ENCODE assay signal across 24 cellular contexts in the genomic region with DNA sequence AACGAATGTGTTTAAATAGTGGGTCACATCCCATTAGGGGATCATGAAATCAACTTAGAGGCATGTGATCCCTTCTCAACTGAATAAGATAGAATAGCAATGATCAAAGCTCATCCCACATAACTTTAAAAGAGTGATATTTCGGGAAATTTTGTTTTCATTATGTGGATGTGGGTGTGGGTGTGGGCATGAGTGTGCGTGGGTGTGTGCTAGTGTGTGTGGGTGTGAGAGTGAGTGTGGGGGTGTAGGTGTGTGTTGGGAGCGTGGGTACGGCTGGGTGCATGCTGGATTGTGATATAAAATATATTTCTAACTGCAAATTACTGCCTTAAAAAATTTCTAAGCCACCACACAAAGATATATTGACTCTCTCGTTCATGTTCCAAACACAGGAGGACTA. TPM values are rescaled to one million over a fixed set of nuclear protein-coding genes. Genes with fewer than 3 reads are reported as not detected.
DNase-seq lines count a peak whose midpoint lies in the region; ATAC-seq and TF ChIP-seq lines count a peak whose summit lies in the region.
"Had no signal": no experiment of that assay in that cellular context is flagged by ENCODE, and none has a peak within 500 bp of the region (broad histone marks: within the 10 kb centered on the region; RNA-seq: fewer than 3 reads in every experiment).

No MANE protein-coding gene starts in this region.

- CTCF ChIA-PET in SK-N-SH (lab: Yijun Ruan, JAX) = interaction anchor here (1.0 to 1.8 kb wide), 3 partner anchors 324 to 519 kb away, joined by 3 to 5 read pairs (median 5); no protein-coding TSS in a partner anchor

- intact Hi-C loops in left lung (cut with DNase I) = no loop called here
- intact Hi-C loops in dorsolateral prefrontal cortex (cut with DNase I) = no loop called here

- no peak for TF ChIP-seq EP300 in SK-N-SH (IDR thresholded peaks at IDR 0.05; ENCODE audit: borderline replicate concordance in 1 of 2, low read depth in 1 of 2, low read length in 1 of 2)

- no peak for TF ChIP-seq CTCF in SK-N-SH (IDR thresholded peaks at IDR 0.05)
- no peak for TF ChIP-seq CTCF in brain microvascular endothelial cell (IDR thresholded peaks at IDR 0.05; ENCODE audit: low read depth, low read length, missing control alignments)
- no peak for TF ChIP-seq CTCF in osteoblast (IDR thresholded peaks at IDR 0.05; ENCODE audit: extremely low read depth, low read depth, low read length)
- no peak for TF ChIP-seq CTCF in right atrium auricular region (IDR thresholded peaks at IDR 0.05)
- no peak for TF ChIP-seq CTCF in left lung (IDR thresholded peaks at IDR 0.05)
- TF ChIP-seq CTCF in dorsolateral prefrontal cortex (IDR thresholded peaks at IDR 0.05 in 54 of 56, conservative IDR thresholded peaks at IDR 0.05 in 2 of 56; ENCODE audit: low read depth in 1 of 56, partially characterized antibody in 56 of 56) = no peak

- H3K4me3 ChIP-seq in SK-N-SH (ENCODE audit: low read depth in 2 of 2, low read length in 1 of 2) (no peak overlapping the region), brain microvascular endothelial cell (ENCODE audit: low read depth, low read length) (no peak overlapping the region), osteoblast (ENCODE audit: insufficient read depth, low read length) (peak overlapping the region; percentile 5), right atrium auricular region (no peak overlapping the region), left lung (no peak overlapping the region), dorsolateral prefrontal cortex (no peak overlapping the region)
- H3K4me3 ChIP-seq: Peyer's patch had no signal

- peaks cover 0 to 22% of the 10 kb centered on the region in 2 experiments; a peak in 2 of 4 replicates for H3K4me1 ChIP-seq in SK-N-SH (ENCODE audit: control insufficient read depth in 1 of 2, insufficient read depth in 2 of 2, low read depth in 1 of 2, low read length in 1 of 2)
- peaks cover 51% of the 10 kb centered on the region for H3K4me1 ChIP-seq in osteoblast (ENCODE audit: insufficient read depth, low read length)
- H3K4me1 ChIP-seq in right atrium auricular region = no peaks in the 10 kb centered on the region
- no peaks in the 10 kb centered on the region for H3K4me1 ChIP-seq in left lung
- H3K4me1 ChIP-seq: BE2C, Peyer's patch had no signal

- H3K79me2 ChIP-seq in SK-N-SH (ENCODE audit: insufficient read depth) (no peaks in the 10 kb centered on the region), osteoblast (ENCODE audit: insufficient read depth, low read length) (peaks cover 4% of the 10 kb centered on the region)

- H2AFZ ChIP-seq in SK-N-SH (ENCODE audit: low read depth) (peak overlapping the region; percentile 28; the same call in 1 of the 2 replicates), osteoblast (ENCODE audit: low read length) (no peak overlapping the region)

- no peak for TF ChIP-seq RAD21 in SK-N-SH (IDR thresholded peaks at IDR 0.05; ENCODE audit: low read length)

- WGBS in SK-N-SH (ENCODE audit: low lambda C conversion rate) = 91% methylated on average over 6 of the region's 6 CpGs

- no peak for ATAC-seq in SK-N-SH treated with all-trans-retinoic acid at 6 μM for 48 hours
- ATAC-seq in left lung = no peak

- H3K27me3 ChIP-seq in SK-N-SH (ENCODE audit: insufficient read depth) (no peaks in the 10 kb centered on the region), brain microvascular endothelial cell (replicated peaks) (no peaks in the 10 kb centered on the region), osteoblast (ENCODE audit: insufficient read depth, low read length) (no peaks in the 10 kb centered on the region), right atrium auricular region (no peaks in the 10 kb centered on the region), left lung (peaks cover 0 to 15% of the 10 kb centered on the region in 2 donors), dorsolateral prefrontal cortex (peaks cover 0 to 32% (median 8%) of the 10 kb centered on the region in 45 donors)
- H3K27me3 ChIP-seq: BE2C, Peyer's patch had no signal

- in situ Hi-C loops in brain microvascular endothelial cell (cut with HindIII; ENCODE audit: low pct_ligation_motif_present, low sequenced_read_pairs) = no loop called here

- H3K9ac ChIP-seq in SK-N-SH = no peak overlapping the region; the same call in 1 of the 2 replicates
- H3K9ac ChIP-seq: KMS-11 had no signal

- H3K4me2 ChIP-seq in SK-N-SH = no peak overlapping the region
- peak overlapping the region; percentile 53 for H3K4me2 ChIP-seq in osteoblast (ENCODE audit: insufficient read depth, low read length)
- H3K4me2 ChIP-seq: KMS-11 had no signal

- H3K9me3 ChIP-seq in SK-N-SH (no peaks in the 10 kb centered on the region), osteoblast (ENCODE audit: low read depth, low read length) (no peaks in the 10 kb centered on the region), right atrium auricular region (no peaks in the 10 kb centered on the region), left lung (no peaks in the 10 kb centered on the region)
- H3K9me3 ChIP-seq: BE2C, Peyer's patch had no signal

- H4K20me1 ChIP-seq in SK-N-SH (ENCODE audit: insufficient read depth) (no peaks in the 10 kb centered on the region), osteoblast (ENCODE audit: insufficient read depth, low read length) (no peaks in the 10 kb centered on the region)

- POLR2A ChIA-PET in SK-N-SH (lab: Yijun Ruan, JAX) = no interaction called here

- no peaks in the 10 kb centered on the region for H3K9me2 ChIP-seq in SK-N-SH

- H3K27ac ChIP-seq in SK-N-SH (ENCODE audit: low read depth in 2 of 2, low read length in 1 of 2) (peak overlapping the region in 1 of 2 experiments; percentile 91; a peak in 2 of 4 replicates), brain microvascular endothelial cell (peak overlapping the region; percentile 95), osteoblast (ENCODE audit: low read depth, low read length) (peak overlapping the region; percentile 100), right atrium auricular region (no peak overlapping the region), left lung (no peak overlapping the region), dorsolateral prefrontal cortex (no peak overlapping the region)
- H3K27ac ChIP-seq: 22Rv1, KMS-11, Peyer's patch had no signal

- H3K36me3 ChIP-seq in SK-N-SH (replicated peaks in 1 of 2; ENCODE audit: control insufficient read depth in 1 of 2, insufficient read depth in 2 of 2, low read length in 1 of 2) = no peaks in the 10 kb centered on the region
- no peaks in the 10 kb centered on the region for H3K36me3 ChIP-seq in brain microvascular endothelial cell (replicated peaks)
- no peaks in the 10 kb centered on the region for H3K36me3 ChIP-seq in osteoblast (ENCODE audit: insufficient read depth, low read length)
- no peaks in the 10 kb centered on the region for H3K36me3 ChIP-seq in right atrium auricular region
- no peaks in the 10 kb centered on the region for H3K36me3 ChIP-seq in left lung
- H3K36me3 ChIP-seq: BE2C, Peyer's patch had no signal

- no peak for DNase-seq in SK-N-SH
- DNase-seq in brain microvascular endothelial cell = no peak
- no peak for DNase-seq in osteoblast (ENCODE audit: insufficient read length, low spot score, missing footprints)
- DNase-seq in right atrium auricular region (ENCODE audit: low spot score) = no peak
- no peak for DNase-seq in left lung
- no peak for DNase-seq in mesenteric fat pad (ENCODE audit: low spot score)
- no peak for DNase-seq in dorsolateral prefrontal cortex
- DNase-seq: ACHN; BE2C; CD8-positive, alpha-beta memory T cell; DMS 273 treated with DMSO at 0.1 percent for 48 hours; DMS79; MM.1S; NCI-H1417; NCI-H1694; NCI-H2029 treated with DMSO at 0.1 percent for 48 hours; NCI-H2227 treated with DMSO at 0.1 percent for 48 hours; NCI-H69; Peyer's patch; SHP77 treated with DMSO at 0.1 percent for 48 hours had no signal

- H3F3A ChIP-seq in SK-N-SH (replicated peaks; ENCODE audit: insufficient read depth) = peaks cover 16% of the 10 kb centered on the region

TF ChIP-seq in SK-N-SH, 30 proteins besides CTCF, POLR2A, EP300 and RAD21 (continues in another document):
- TF ChIP-seq RCOR1 (IDR thresholded peaks at IDR 0.05; ENCODE audit: low read length) = no peak
- TF ChIP-seq, protein P1, sequence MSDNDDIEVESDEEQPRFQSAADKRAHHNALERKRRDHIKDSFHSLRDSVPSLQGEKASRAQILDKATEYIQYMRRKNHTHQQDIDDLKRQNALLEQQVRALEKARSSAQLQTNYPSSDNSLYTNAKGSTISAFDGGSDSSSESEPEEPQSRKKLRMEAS (IDR thresholded peaks at IDR 0.05; ENCODE audit: low read depth) = no peak
- TF ChIP-seq FOXJ3 (CRISPR knock-in tag; IDR thresholded peaks at IDR 0.05) = no peak
- no peak for TF ChIP-seq RFX5 (IDR thresholded peaks at IDR 0.05; ENCODE audit: low read length)
- TF ChIP-seq NRF1 (IDR thresholded peaks at IDR 0.05; ENCODE audit: low read depth, low read length) = no peak
- TF ChIP-seq GATA2 (CRISPR knock-in tag; IDR thresholded peaks at IDR 0.05) = no peak
- no peak for TF ChIP-seq FOXM1 (IDR thresholded peaks at IDR 0.05; ENCODE audit: low read depth)
- no peak for TF ChIP-seq ELF1 (IDR thresholded peaks at IDR 0.05)
- no peak for TF ChIP-seq SMC3 (IDR thresholded peaks at IDR 0.05; ENCODE audit: low read depth, low read length)
- no peak for TF ChIP-seq EZH2phosphoT487 (IDR thresholded peaks at IDR 0.05; ENCODE audit: borderline replicate concordance, low read depth)

TF ChIP-seq in SK-N-SH treated with all-trans-retinoic acid at 6 μM for 48 hours, 23 proteins besides CTCF, POLR2A, EP300 and RAD21:
- TF ChIP-seq, protein P2, sequence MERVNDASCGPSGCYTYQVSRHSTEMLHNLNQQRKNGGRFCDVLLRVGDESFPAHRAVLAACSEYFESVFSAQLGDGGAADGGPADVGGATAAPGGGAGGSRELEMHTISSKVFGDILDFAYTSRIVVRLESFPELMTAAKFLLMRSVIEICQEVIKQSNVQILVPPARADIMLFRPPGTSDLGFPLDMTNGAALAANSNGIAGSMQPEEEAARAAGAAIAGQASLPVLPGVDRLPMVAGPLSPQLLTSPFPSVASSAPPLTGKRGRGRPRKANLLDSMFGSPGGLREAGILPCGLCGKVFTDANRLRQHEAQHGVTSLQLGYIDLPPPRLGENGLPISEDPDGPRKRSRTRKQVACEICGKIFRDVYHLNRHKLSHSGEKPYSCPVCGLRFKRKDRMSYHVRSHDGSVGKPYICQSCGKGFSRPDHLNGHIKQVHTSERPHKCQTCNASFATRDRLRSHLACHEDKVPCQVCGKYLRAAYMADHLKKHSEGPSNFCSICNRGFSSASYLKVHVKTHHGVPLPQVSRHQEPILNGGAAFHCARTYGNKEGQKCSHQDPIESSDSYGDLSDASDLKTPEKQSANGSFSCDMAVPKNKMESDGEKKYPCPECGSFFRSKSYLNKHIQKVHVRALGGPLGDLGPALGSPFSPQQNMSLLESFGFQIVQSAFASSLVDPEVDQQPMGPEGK (CRISPR knock-in tag; IDR thresholded peaks at IDR 0.05; ENCODE audit: borderline replicate concordance) = no peak

RNA-seq across cellular contexts. Expression of a gene that starts 15.9 kb away (rescaled TPM):
- polyA plus RNA-seq in SK-N-SH (2012; rRNA removed) = not detected in 2 replicates
- not detected in 2 replicates for polyA plus RNA-seq in SK-N-SH (2012; cell fraction: cytosol; rRNA removed)
- not detected in 2 replicates for polyA plus RNA-seq in SK-N-SH (2012; cell fraction: nucleus; rRNA removed)
- total RNA-seq in osteoblast (not detected in 2 replicates), right atrium auricular region (not detected), left lung (not detected), mesenteric fat pad (not detected), dorsolateral prefrontal cortex (under 1 TPM in 41 of 120 experiments, not detected in 79; 0.15 to 0.79 (median 0.22) TPM)
- total RNA-seq: CD8-positive, alpha-beta memory T cell; OCI-LY7; Peyer's patch had no signal
- polyA plus RNA-seq: CD8-positive, alpha-beta memory T cell had no signal

Comparison
In these comparisons a context has a peak if more than half of its experiments do, and no peak if none do; other contexts are left out.
1. H3K27ac ChIP-seq: peak in brain microvascular endothelial cell (single experiment) and osteoblast (single experiment); none in right atrium auricular region (0 of 2), left lung (0 of 2) and dorsolateral prefrontal cortex (0 of 59).